In genomic region chr1:109243860-109244552, GRCh38 we compare ENCODE assay signal across 15 cellular contexts. TPM values are rescaled to one million over a fixed set of nuclear protein-coding genes. Genes with fewer than 3 reads are reported as not detected.
DNase-seq lines count a peak whose midpoint lies in the region; ATAC-seq and TF ChIP-seq lines count a peak whose summit lies in the region.
"Had no signal": no experiment of that assay in that cellular context is flagged by ENCODE, and none has a peak within 500 bp of the region (broad histone marks: within the 10 kb centered on the region; RNA-seq: fewer than 3 reads in every experiment).

No MANE protein-coding gene starts in this region.

- H3K27me3 ChIP-seq in osteoblast (ENCODE audit: insufficient read depth, low read length) (peaks cover 5% of the 10 kb centered on the region), aorta (ENCODE audit: control insufficient read depth in 1 of 2, insufficient read depth in 2 of 2, low read length in 1 of 2) (no peaks in the 10 kb centered on the region)

- H3K36me3 ChIP-seq in osteoblast (ENCODE audit: insufficient read depth, low read length) = no peaks in the 10 kb centered on the region
- H3K36me3 ChIP-seq in aorta (ENCODE audit: control insufficient read depth in 1 of 2, insufficient read depth in 2 of 2, low read length in 1 of 2) = no peaks in the 10 kb centered on the region

- intact Hi-C loops in Calu3 (cut with micrococcal nuclease; ENCODE audit: unreplicated experiment) = no loop called here
- intact Hi-C loops in aorta (cut with DNase I) = no loop called here

- H3K36me3 Mint-ChIP-seq in T-helper 17 cell (ENCODE audit: low read depth) = no peaks in the 10 kb centered on the region
- peaks cover 40% of the 10 kb centered on the region for H3K36me3 Mint-ChIP-seq in Calu3 (ENCODE audit: insufficient read depth, unreplicated experiment)

- H3K27me3 Mint-ChIP-seq in T-helper 17 cell = peaks cover 34% of the 10 kb centered on the region
- peaks cover 26% of the 10 kb centered on the region for H3K27me3 Mint-ChIP-seq in Calu3 (ENCODE audit: unreplicated experiment)

- H3K4me3 ChIP-seq in osteoblast (ENCODE audit: insufficient read depth, low read length) = no peak overlapping the region
- H3K4me3 ChIP-seq in aorta (ENCODE audit: low read length in 2 of 2) = no peak overlapping the region

- no peak overlapping the region for H2AFZ ChIP-seq in osteoblast (ENCODE audit: low read length)

- H3K4me1 Mint-ChIP-seq in T-helper 17 cell = peaks cover 22% of the 10 kb centered on the region
- H3K4me1 Mint-ChIP-seq in Calu3 (ENCODE audit: low read depth, unreplicated experiment) = peaks cover 7% of the 10 kb centered on the region

- H3K79me2 ChIP-seq in osteoblast (ENCODE audit: insufficient read depth, low read length) = no peaks in the 10 kb centered on the region

- H3K27ac ChIP-seq in osteoblast (ENCODE audit: low read depth, low read length) = no peak overlapping the region
- no peak overlapping the region for H3K27ac ChIP-seq in aorta (ENCODE audit: low read depth in 1 of 2, low read length in 2 of 2)
- H3K27ac ChIP-seq: C4-2B had no signal

- CTCF ChIA-PET in Calu3 (lab: Charles Lee) = interaction anchor here (0.7 kb wide), 1 partner anchor 1197 kb away, joined by 3 read pairs; no protein-coding TSS in a partner anchor

- 73 to 78% methylated on average over 8 of the region's 8 CpGs for WGBS in aorta, 2 donors

- TF ChIP-seq CTCF in osteoblast (IDR thresholded peaks at IDR 0.05; ENCODE audit: extremely low read depth, low read depth, low read length) (no peak), Calu3 (IDR thresholded peaks at IDR 0.05; ENCODE audit: unreplicated experiment) (no peak)

- H3K4me1 ChIP-seq in osteoblast (ENCODE audit: insufficient read depth, low read length) (peaks cover 23% of the 10 kb centered on the region), aorta (ENCODE audit: control insufficient read depth in 1 of 2, insufficient read depth in 2 of 2, low read length in 2 of 2) (no peaks in the 10 kb centered on the region)

- no peaks in the 10 kb centered on the region for H3K9me3 ChIP-seq in T-helper 17 cell (ENCODE audit: control insufficient read depth, low read length, poor library complexity, severe bottlenecking)
- H3K9me3 ChIP-seq in osteoblast (ENCODE audit: low read depth, low read length) = no peaks in the 10 kb centered on the region
- no peaks in the 10 kb centered on the region for H3K9me3 ChIP-seq in aorta (ENCODE audit: control insufficient read depth, low read length)
- H3K9me3 ChIP-seq: SK-N-SH had no signal

- H3K4me3 Mint-ChIP-seq in T-helper 17 cell (no peak overlapping the region), Calu3 (ENCODE audit: low read depth, unreplicated experiment) (no peak overlapping the region)
- H3K4me3 Mint-ChIP-seq: T-cell had no signal

- ATAC-seq in T-helper 17 cell = no peak
- no peak for ATAC-seq in HG03521 (IDR thresholded peaks at IDR 0.05; ENCODE audit: unreplicated experiment)
- ATAC-seq in aorta (ENCODE audit: low FRiP score) = no peak
- ATAC-seq: Panc1, Right ventricle myocardium inferior, T-cell had no signal

- H3K4me2 ChIP-seq in osteoblast (ENCODE audit: insufficient read depth, low read length) = no peak overlapping the region
- H3K4me2 ChIP-seq: SK-N-SH had no signal

- DNase-seq in COR-L47 (lab: John Stamatoyannopoulos, UW) = peak; percentile 26
- DNase-seq in DMS 273 treated with DMSO at 0.1 percent for 48 hours (lab: John Stamatoyannopoulos, UW) = peak; percentile 49
- no peak for DNase-seq in T-helper 17 cell
- DNase-seq in osteoblast (ENCODE audit: insufficient read length, low spot score, missing footprints) = peak; percentile 45
- no peak for DNase-seq in Calu3
- DNase-seq in aorta = no peak
- DNase-seq: KG1, NCI-H1048, NCI-H146, SK-N-SH had no signal

- H3K27ac Mint-ChIP-seq in T-helper 17 cell (peak overlapping the region; percentile 47), Calu3 (ENCODE audit: unreplicated experiment) (no peak overlapping the region)
- H3K27ac Mint-ChIP-seq: T-cell had no signal

- no peaks in the 10 kb centered on the region for H3K9me3 Mint-ChIP-seq in Calu3 (ENCODE audit: low read depth, unreplicated experiment)
- H3K9me3 Mint-ChIP-seq: T-cell had no signal

- peaks cover 5% of the 10 kb centered on the region for H4K20me1 ChIP-seq in osteoblast (ENCODE audit: insufficient read depth, low read length)

- BruUV-seq in Calu3 (replicated peaks; lab: Mats Ljungman, UMichigan) = no TSS peak

RNA-seq across cellular contexts. Expression of gene CELSR2, which starts 5.3 kb away (rescaled TPM):
- total RNA-seq in T-helper 17 cell (1 to 10 TPM; 3.2 to 3.3 TPM), osteoblast (1.4 and 1.5 TPM in 2 replicates), Calu3 (2022) (5.1 and 5.3 TPM in 2 replicates), aorta (1 to 10 TPM; 1.6 to 4.2 TPM)
- polyA plus RNA-seq in aorta = 1 to 10 TPM in 1 of 2 donors, under 1 TPM in 1; 0.38 to 2.1 TPM

RNA-seq across cellular contexts. Expression of gene SARS1, which starts 30.3 kb away (rescaled TPM):
- 100 to 1,000 TPM in 1 of 2 donors, 10 to 100 TPM in 1; 90.8 to 120 TPM for total RNA-seq in T-helper 17 cell
- total RNA-seq in osteoblast = 361 and 392 TPM in 2 replicates
- 119 and 129 TPM in 2 replicates for total RNA-seq in Calu3 (2022)
- 100 to 1,000 TPM; 116 to 117 TPM for total RNA-seq in aorta
- 100 to 1,000 TPM; 109 to 159 TPM for polyA plus RNA-seq in aorta

RNA-seq across cellular contexts. Expression of gene PSRC1, which starts 38.9 kb away (rescaled TPM):
- total RNA-seq in T-helper 17 cell (1 to 10 TPM; 1.2 to 1.7 TPM), osteoblast (5.4 and 5.9 TPM in 2 replicates), Calu3 (2022) (17.1 and 21.3 TPM in 2 replicates), aorta (1 to 10 TPM; 2.2 to 4.2 TPM)
- 1 to 10 TPM; 1.3 to 7.8 TPM for polyA plus RNA-seq in aorta

Comparison
In these comparisons a context has a peak if more than half of its experiments do, and no peak if none do; other contexts are left out.
1. DNase-seq: peak in COR-L47 (single experiment), DMS 273 treated with DMSO at 0.1 percent for 48 hours (single experiment) and osteoblast (single experiment); none in T-helper 17 cell (0 of 3), Calu3 (single experiment) and aorta (0 of 2).